9 cellular contexts compared by ENCODE assay signal in genomic region chr2:149525323-149525722, GRCh38.
"Had no signal": no experiment of that assay in that cellular context is flagged by ENCODE, and none has a peak within 500 bp of the region (broad histone marks: within the 10 kb centered on the region; RNA-seq: fewer than 3 reads in every experiment).

No MANE protein-coding gene starts in this region.

- H3K4me3 Mint-ChIP-seq: IgD-negative memory B cell had no signal

- DNase-seq: IMR-90, KBM-7, KG1 had no signal

- FAIRE-seq: HepG2, HTR-8/SVneo, K562 had no signal

- H3K27me3 Mint-ChIP-seq: IgD-negative memory B cell had no signal

- H3K4me2 ChIP-seq: KMS-11 had no signal

- H3K4me3 ChIP-seq: K562 had no signal

- H3K27ac Mint-ChIP-seq: IgD-negative memory B cell had no signal

- H3K4me1 Mint-ChIP-seq: IgD-negative memory B cell had no signal

- H3K36me3 Mint-ChIP-seq: IgD-negative memory B cell had no signal

- ATAC-seq: HepG2, K562 had no signal

- H3K27ac ChIP-seq: HL-60, KMS-11 had no signal

- H3K9ac ChIP-seq: KMS-11 had no signal
